ENCODE assay signal across 1 cellular context in genomic region chr15:73992594-73992898, GRCh38.
TF ChIP-seq lines count a peak whose summit lies in the region.

No MANE protein-coding gene starts in this region.

TF ChIP-seq in HepG2, 621 proteins besides CTCF, POLR2A, EP300 and RAD21:
- no peak for TF ChIP-seq ELK4 (CRISPR knock-in tag; IDR thresholded peaks at IDR 0.05; ENCODE audit: borderline replicate concordance)
- TF ChIP-seq PAXIP1 (CRISPR knock-in tag; conservative IDR thresholded peaks at IDR 0.05), result 0 out of 2 replicates have a peak, but pooled peaks have one; percentile 2
- TF ChIP-seq SAFB2 (CRISPR knock-in tag; IDR thresholded peaks at IDR 0.05; ENCODE audit: borderline replicate concordance, low read depth), result 0 out of 2 replicates have a peak, but pooled peaks have one; percentile 0
- peak; percentile 33; the same call in 1 of the 2 replicates for TF ChIP-seq ZNF749 (CRISPR knock-in tag; IDR thresholded peaks at IDR 0.05; ENCODE audit: borderline replicate concordance)
- TF ChIP-seq NR1H2 (CRISPR knock-in tag; IDR thresholded peaks at IDR 0.05; ENCODE audit: borderline replicate concordance, low read depth), result 0 out of 2 replicates have a peak, but pooled peaks have one; percentile 8
- no peak for TF ChIP-seq HNF4G (IDR thresholded peaks at IDR 0.05; ENCODE audit: borderline replicate concordance, low read depth, low read length)
- TF ChIP-seq HNF4G (CRISPR knock-in tag; IDR thresholded peaks at IDR 0.05; ENCODE audit: borderline replicate concordance, low read depth), result no peak
- no peak for TF ChIP-seq ZNF225 (CRISPR knock-in tag; IDR thresholded peaks at IDR 0.05)
- TF ChIP-seq MEIS1 (CRISPR knock-in tag; IDR thresholded peaks at IDR 0.05; ENCODE audit: borderline replicate concordance), result 0 out of 2 replicates have a peak, but pooled peaks have one; percentile 2
- 0 out of 2 replicates have a peak, but pooled peaks have one; percentile 11 for TF ChIP-seq ZSCAN29 (CRISPR knock-in tag; conservative IDR thresholded peaks at IDR 0.05)
- TF ChIP-seq ZNF770 (CRISPR knock-in tag; IDR thresholded peaks at IDR 0.05), result peak; percentile 84
- TF ChIP-seq ZNF737 (CRISPR knock-in tag; IDR thresholded peaks at IDR 0.05; ENCODE audit: borderline replicate concordance), result no peak
